Comparison of ENCODE assay signal across 31 cellular contexts in the genomic region with DNA sequence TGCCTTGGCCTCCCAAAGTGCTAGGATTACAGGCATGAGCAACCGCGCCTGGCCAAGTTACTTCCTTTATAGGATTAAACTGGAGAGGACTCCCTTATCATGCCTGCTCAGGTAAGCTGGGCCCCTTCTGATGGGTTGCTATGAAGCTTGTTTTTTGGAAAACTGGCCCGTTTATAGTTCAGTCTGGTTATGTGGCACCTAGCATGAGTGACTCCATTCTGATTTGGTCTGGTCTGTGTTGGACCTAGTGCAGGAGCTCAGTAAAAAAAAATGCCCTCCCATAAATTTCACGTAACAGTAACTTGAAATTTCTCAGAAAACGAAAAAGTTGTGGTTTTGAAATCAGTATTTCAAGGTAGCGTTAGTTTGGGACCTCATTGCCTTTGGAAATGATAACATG.
"Had no signal": no experiment of that assay in that cellular context is flagged by ENCODE, and none has a peak within 500 bp of the region (broad histone marks: within the 10 kb centered on the region; RNA-seq: fewer than 3 reads in every experiment).

No MANE protein-coding gene starts in this region.

- H2AFZ ChIP-seq: PC-9 had no signal

- H3K27ac ChIP-seq: KMS-11, PC-9, RWPE1, SJSA1 had no signal

- H3K36me3 ChIP-seq: SJSA1 had no signal

- H3K9ac ChIP-seq: KMS-11, SK-N-SH had no signal

- H3K9me3 ChIP-seq: SJSA1, SK-N-SH had no signal

- H3K4me2 ChIP-seq: KMS-11, PC-9, SK-N-SH had no signal

- H3K4me1 ChIP-seq: SJSA1 had no signal

- DNase-seq: Karpas-422, MM.1S, NCI-H1092, NCI-H1105 treated with DMSO at 0.1 percent for 48 hours, NCI-H1417, NCI-H1436, NCI-H146, NCI-H1694, NCI-H187, NCI-H1930, NCI-H2029 treated with DMSO at 0.1 percent for 48 hours, NCI-H2081 treated with DMSO at 0.1 percent for 48 hours, NCI-H2107, NCI-H2171, NCI-H226, NCI-H446 treated with DMSO at 0.1 percent for 48 hours, NCI-H510A, NCI-H524, NCI-H526, NCI-H69, NCI-H748 treated with DMSO at 0.1 percent for 48 hours, NCI-H82, PC-9, Right ventricle myocardium superior, SHP77 treated with DMSO at 0.1 percent for 48 hours, SK-N-SH, SW 1271 had no signal

- ATAC-seq: Panc1 had no signal

- H3K4me3 ChIP-seq: PC-9, SJSA1 had no signal
